In the genomic region with DNA sequence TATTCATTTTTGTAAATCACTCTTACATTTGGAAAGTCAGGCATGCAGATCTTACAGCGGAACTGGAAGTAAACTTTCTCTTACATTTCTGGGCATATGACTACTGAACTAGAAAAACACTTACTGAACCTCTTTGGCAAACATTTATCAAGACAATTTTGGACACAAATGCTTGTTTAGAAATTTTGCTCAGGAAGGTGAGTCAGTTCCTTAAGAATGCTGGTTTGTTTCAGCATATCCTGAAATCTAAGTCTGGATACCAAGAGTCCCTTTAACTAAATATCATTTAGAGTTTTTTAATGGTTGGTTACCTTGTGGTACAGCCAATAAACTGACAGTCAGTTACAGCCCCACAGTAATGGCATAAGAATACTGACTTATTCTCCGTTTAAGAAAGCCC, we compare ENCODE assay signal across 12 cellular contexts. TPM values are rescaled to one million over a fixed set of nuclear protein-coding genes. Genes with fewer than 3 reads are reported as not detected.
DNase-seq lines count a peak whose midpoint lies in the region; TF ChIP-seq lines count a peak whose summit lies in the region.
"Had no signal": no experiment of that assay in that cellular context is flagged by ENCODE, and none has a peak within 500 bp of the region (broad histone marks: within the 10 kb centered on the region; RNA-seq: fewer than 3 reads in every experiment).

No MANE protein-coding gene starts in this region.

- H3K36me3 ChIP-seq in MG63: no peaks in the 10 kb centered on the region

- H3K9me3 ChIP-seq in AG04450 (ENCODE audit: control insufficient read depth, insufficient read depth, low read length) (no peaks in the 10 kb centered on the region), MG63 (no peaks in the 10 kb centered on the region)
- H3K9me3 ChIP-seq: BLaER1 treated with 17β-estradiol and CSF1 and Interleukin-3, amounts not matched to agents 10 nM and 100 nM had no signal

- peak; percentile 47 for DNase-seq in AG04450 (ENCODE audit: low read depth, low spot score)
- DNase-seq in MG63: no peak
- peak; percentile 65 for DNase-seq in fibroblast of gingiva (ENCODE audit: low read depth)
- peak; percentile 67 for DNase-seq in non-pigmented ciliary epithelial cell (ENCODE audit: low read depth)
- DNase-seq in RKO (ENCODE audit: low spot score): no peak
- DNase-seq in central memory CD4-positive, alpha-beta T cell: no peak
- no peak for DNase-seq in middle frontal gyrus (ENCODE audit: extremely low spot score, low spot score)
- DNase-seq in inferior parietal cortex (ENCODE audit: extremely low spot score): no peak
- DNase-seq: activated CD4-positive, alpha-beta memory T cell treated with anti-CD3 and anti-CD28 coated beads, Interleukin-2, amount 10 ng/mL, durations not matched to agents 7 days and 5 days; activated naive CD4-positive, alpha-beta T cell treated with anti-CD3 and anti-CD28 coated beads, Interleukin-2, amount 50 U/mL, for 16 hours; NCI-H526 treated with DMSO at 0.1 percent for 48 hours had no signal

- POLR2A ChIA-PET in AG04450 (lab: Yijun Ruan, JAX): no interaction called here

- no peak for TF ChIP-seq CTCF in AG04450 (IDR thresholded peaks at IDR 0.05; ENCODE audit: low read depth, low read length)

- H3K4me3 ChIP-seq in AG04450 (ENCODE audit: low read depth, low read length) (no peak overlapping the region), MG63 (0 out of 2 replicates have a peak overlapping the region, but pooled peaks have one; percentile 5)
- H3K4me3 ChIP-seq: BLaER1 treated with 17β-estradiol and CSF1 and Interleukin-3, amounts not matched to agents 10 nM and 100 nM had no signal

- no peaks in the 10 kb centered on the region for H3K27me3 ChIP-seq in AG04450 (ENCODE audit: control insufficient read depth, insufficient read depth, low read length)
- no peaks in the 10 kb centered on the region for H3K27me3 ChIP-seq in MG63
- H3K27me3 ChIP-seq: BLaER1 treated with 17β-estradiol and CSF1 and Interleukin-3, amounts not matched to agents 10 nM and 100 nM had no signal

- no peak overlapping the region for H3K27ac ChIP-seq in AG04450 (ENCODE audit: low read depth, low read length)
- H3K27ac ChIP-seq: BLaER1 treated with 17β-estradiol and CSF1 and Interleukin-3, amounts not matched to agents 10 nM and 100 nM had no signal

- CTCF ChIA-PET in AG04450 (lab: Charles Lee): no interaction called here

RNA-seq across cellular contexts. Expression of a gene that starts 15.0 kb away (rescaled TPM):
- polyA plus RNA-seq in AG04450 (2011; rRNA removed): 0.78 and 1.3 TPM in 2 replicates
- 0.28 and 0.39 TPM in 2 replicates for polyA minus RNA-seq in AG04450 (2011; rRNA and poly(A)+ RNA removed)
- total RNA-seq in MG63 (2014; rRNA removed; shearing (Covaris generic); ENCODE audit: low replicate concordance): 0.47 and 1.6 TPM in 2 replicates

Comparison
In these comparisons a context has a peak if more than half of its experiments do, and no peak if none do; other contexts are left out.
1. DNase-seq: peak in AG04450 (single experiment), fibroblast of gingiva (single experiment) and non-pigmented ciliary epithelial cell (single experiment); none in MG63 (single experiment), RKO (single experiment), central memory CD4-positive, alpha-beta T cell (single experiment), middle frontal gyrus (single experiment) and inferior parietal cortex (single experiment).